Comparison of ENCODE assay signal across 8 cellular contexts in genomic region chr12:93183940-93184663, GRCh38.
DNase-seq lines count a peak whose midpoint lies in the region; ATAC-seq and TF ChIP-seq lines count a peak whose summit lies in the region.

No MANE protein-coding gene starts in this region.

- H3K9me3 ChIP-seq in BLaER1 (no peaks in the 10 kb centered on the region), adipocyte (ENCODE audit: control insufficient read depth, low read length) (no peaks in the 10 kb centered on the region), vagina (no peaks in the 10 kb centered on the region)

- H3K36me3 ChIP-seq in BLaER1 (no peaks in the 10 kb centered on the region), adipocyte (ENCODE audit: control insufficient read depth, insufficient read depth, low read length, severe bottlenecking) (no peaks in the 10 kb centered on the region), vagina (no peaks in the 10 kb centered on the region)

- intact Hi-C loops in vagina (cut with DNase I) = no loop called here

- ATAC-seq in GM19351 (IDR thresholded peaks at IDR 0.05; ENCODE audit: unreplicated experiment) (peak; percentile 90), HG03378 (IDR thresholded peaks at IDR 0.05; ENCODE audit: unreplicated experiment) (peak; percentile 82)

- no peaks in the 10 kb centered on the region for H4K20me1 ChIP-seq in BLaER1

- H3K4me3 ChIP-seq in BLaER1 (no peak overlapping the region; the same call in 1 of the 2 replicates), adipocyte (ENCODE audit: low read length) (peak overlapping the region; percentile 21), vagina (no peak overlapping the region)

- TF ChIP-seq POLR2A in vagina (IDR thresholded peaks at IDR 0.05) = no peak

- TF ChIP-seq CTCF in vagina (IDR thresholded peaks at IDR 0.05) = no peak

- peak; percentile 57 for DNase-seq in adipocyte (ENCODE audit: low read depth)
- peak; percentile 18 to 54 for DNase-seq in lung microvascular endothelial cell (ENCODE audit: low read depth in 2 of 2)
- DNase-seq in vagina (ENCODE audit: extremely low spot score in 2 of 2) = no peak
- DNase-seq in glomerular visceral epithelial cell (ENCODE audit: extremely low spot score) = no peak
- DNase-seq in NCI-H226 = no peak

- H3K27ac ChIP-seq in BLaER1 = peak overlapping the region; percentile 82
- H3K27ac ChIP-seq in vagina = peak overlapping the region; percentile 79

- H3K4me2 ChIP-seq in BLaER1 = peak overlapping the region; percentile 80

- H3K4me1 ChIP-seq in BLaER1 (peaks cover 46% of the 10 kb centered on the region), adipocyte (ENCODE audit: control insufficient read depth, insufficient read depth, low read length) (peaks cover 25% of the 10 kb centered on the region), vagina (peaks cover 21% of the 10 kb centered on the region)

- H3K9ac ChIP-seq in BLaER1 (peak overlapping the region; percentile 47), adipocyte (ENCODE audit: low read length) (peak overlapping the region; percentile 56)

- H3K27me3 ChIP-seq in BLaER1 (no peaks in the 10 kb centered on the region), adipocyte (replicated peaks; ENCODE audit: control insufficient read depth, insufficient read depth, low read length) (no peaks in the 10 kb centered on the region), vagina (no peaks in the 10 kb centered on the region)

Comparison
In these comparisons a context has a peak if more than half of its experiments do, and no peak if none do; other contexts are left out.
1. DNase-seq: peak in adipocyte (single experiment) and lung microvascular endothelial cell (2 of 2); none in vagina (0 of 2), glomerular visceral epithelial cell (single experiment) and NCI-H226 (single experiment).